24 cellular contexts compared by ENCODE assay signal in genomic region chr19:3412066-3412465, GRCh38.
"Had no signal": no experiment of that assay in that cellular context is flagged by ENCODE, and none has a peak within 500 bp of the region (broad histone marks: within the 10 kb centered on the region; RNA-seq: fewer than 3 reads in every experiment).

No MANE protein-coding gene starts in this region.

- H3K27ac ChIP-seq: cardiac muscle cell, neutrophil, ovary had no signal

- H3K36me3 Mint-ChIP-seq: activated CD4-positive, alpha-beta memory T cell treated with anti-CD3 and anti-CD28 coated beads for 36 hours; activated naive CD8-positive, alpha-beta T cell treated with anti-CD3 and anti-CD28 coated beads, Interleukin-2, amount 10 ng/mL, durations not matched to agents 7 days and 5 days; natural killer cell treated with Interleukin-12 subunit alpha and Interleukin-12 subunit beta and Interleukin-15 and Interleukin-18, amount 100 ng/mL, for 72 hours had no signal

- DNase-seq: activated CD4-positive, alpha-beta memory T cell treated with anti-CD3 and anti-CD28 coated beads for 36 hours; activated CD4-positive, alpha-beta T cell treated with anti-CD3 and anti-CD28 coated beads for 48 hours; activated CD4-positive, CD25-positive, alpha-beta regulatory T cell; activated effector memory CD4-positive, alpha-beta T cell treated with Interleukin-2 at 50 U/mL for 16 hours; activated naive CD4-positive, alpha-beta T cell treated with anti-CD3 and anti-CD28 coated beads for 36 hours; activated naive CD8-positive, alpha-beta T cell treated with anti-CD3 and anti-CD28 coated beads, Interleukin-2, amount 10 ng/mL, durations not matched to agents 7 days and 5 days; activated T-cell treated with anti-CD3 and anti-CD28 coated beads, Interleukin-2, amount 50 U/mL, for 72 hours; amygdala; cortex of kidney; foreskin melanocyte; hippocampal formation; left ventricle myocardium superior; midbrain; ovary; stimulated activated CD4-positive, alpha-beta T cell treated with anti-CD3 and anti-CD28 coated beads, Interleukin-2, amount 100 ng/mL, for 48 hours; stimulated activated CD8-positive, alpha-beta memory T cell treated with anti-CD3 and anti-CD28 coated beads, Interleukin-4, amount 100 ng/mL, for 48 hours; stimulated activated naive B cell treated with anti-CD40 and anti-IgM and Interleukin-4, amounts not matched to agents 10 μg/mL and 1 μg/mL and 100 μg/mL, for 72 hours; T-helper 17 cell; upper lobe of left lung had no signal

- H3K4me3 ChIP-seq: cardiac muscle cell, ovary, thoracic aorta, upper lobe of left lung had no signal

- H3K27me3 Mint-ChIP-seq: activated CD4-positive, alpha-beta memory T cell treated with anti-CD3 and anti-CD28 coated beads for 36 hours; activated naive CD8-positive, alpha-beta T cell treated with anti-CD3 and anti-CD28 coated beads, Interleukin-2, amount 10 ng/mL, durations not matched to agents 7 days and 5 days; natural killer cell treated with Interleukin-12 subunit alpha and Interleukin-12 subunit beta and Interleukin-15 and Interleukin-18, amount 100 ng/mL, for 72 hours; stimulated activated naive B cell treated with anti-CD40 and anti-IgM and Interleukin-4, amounts not matched to agents 10 μg/mL and 1 μg/mL and 100 μg/mL, for 72 hours; T-helper 17 cell had no signal

- H3K9me3 Mint-ChIP-seq: activated CD4-positive, alpha-beta memory T cell treated with anti-CD3 and anti-CD28 coated beads for 36 hours; activated naive CD4-positive, alpha-beta T cell treated with anti-CD3 and anti-CD28 coated beads for 36 hours; activated naive CD8-positive, alpha-beta T cell treated with anti-CD3 and anti-CD28 coated beads, Interleukin-2, amount 10 ng/mL, durations not matched to agents 7 days and 5 days; activated T-cell treated with anti-CD3 and anti-CD28 coated beads, Interleukin-2, amount 50 U/mL, for 72 hours; natural killer cell treated with Interleukin-12 subunit alpha and Interleukin-12 subunit beta and Interleukin-15 and Interleukin-18, amount 100 ng/mL, for 72 hours; stimulated activated naive B cell treated with anti-CD40 and anti-IgM and Interleukin-4, amounts not matched to agents 10 μg/mL and 1 μg/mL and 100 μg/mL, for 72 hours had no signal

- H3K4me3 Mint-ChIP-seq: activated CD4-positive, alpha-beta memory T cell treated with anti-CD3 and anti-CD28 coated beads for 36 hours; activated naive CD4-positive, alpha-beta T cell treated with anti-CD3 and anti-CD28 coated beads for 36 hours; activated naive CD8-positive, alpha-beta T cell treated with anti-CD3 and anti-CD28 coated beads, Interleukin-2, amount 10 ng/mL, durations not matched to agents 7 days and 5 days; activated T-cell treated with anti-CD3 and anti-CD28 coated beads, Interleukin-2, amount 50 U/mL, for 72 hours; natural killer cell treated with Interleukin-12 subunit alpha and Interleukin-12 subunit beta and Interleukin-15 and Interleukin-18, amount 100 ng/mL, for 72 hours; stimulated activated naive B cell treated with anti-CD40 and anti-IgM and Interleukin-4, amounts not matched to agents 10 μg/mL and 1 μg/mL and 100 μg/mL, for 72 hours; T-helper 17 cell had no signal

- H3K4me1 Mint-ChIP-seq: activated naive CD8-positive, alpha-beta T cell treated with anti-CD3 and anti-CD28 coated beads, Interleukin-2, amount 10 ng/mL, durations not matched to agents 7 days and 5 days had no signal

- H3K36me3 ChIP-seq: cardiac muscle cell, ovary had no signal

- FAIRE-seq: endometrium had no signal

- ATAC-seq: activated T-cell treated with anti-CD3 and anti-CD28 coated beads, Interleukin-2, amount 50 U/mL, for 72 hours; left ventricle myocardium superior; natural killer cell treated with Interleukin-12 subunit alpha and Interleukin-12 subunit beta and Interleukin-15 and Interleukin-18, amount 100 ng/mL, for 72 hours; stimulated activated naive B cell treated with anti-CD40 and anti-IgM and Interleukin-4, amounts not matched to agents 10 μg/mL and 1 μg/mL and 100 μg/mL, for 72 hours; T-helper 17 cell had no signal

- H3K9me3 ChIP-seq: neutrophil, ovary, thoracic aorta, upper lobe of left lung had no signal

- H3K27me3 ChIP-seq: cardiac muscle cell, neutrophil, ovary, upper lobe of left lung had no signal

- H3K27ac Mint-ChIP-seq: activated CD4-positive, alpha-beta memory T cell treated with anti-CD3 and anti-CD28 coated beads for 36 hours; activated naive CD4-positive, alpha-beta T cell treated with anti-CD3 and anti-CD28 coated beads for 36 hours; activated naive CD8-positive, alpha-beta T cell treated with anti-CD3 and anti-CD28 coated beads, Interleukin-2, amount 10 ng/mL, durations not matched to agents 7 days and 5 days; activated T-cell treated with anti-CD3 and anti-CD28 coated beads, Interleukin-2, amount 50 U/mL, for 72 hours; natural killer cell treated with Interleukin-12 subunit alpha and Interleukin-12 subunit beta and Interleukin-15 and Interleukin-18, amount 100 ng/mL, for 72 hours; stimulated activated naive B cell treated with anti-CD40 and anti-IgM and Interleukin-4, amounts not matched to agents 10 μg/mL and 1 μg/mL and 100 μg/mL, for 72 hours; T-helper 17 cell had no signal
